In genomic region chr12:97097734-97098133, GRCh38 we compare ENCODE assay signal across 25 cellular contexts.
"Had no signal": no experiment of that assay in that cellular context is flagged by ENCODE, and none has a peak within 500 bp of the region (broad histone marks: within the 10 kb centered on the region; RNA-seq: fewer than 3 reads in every experiment).

No MANE protein-coding gene starts in this region.

- H3K27ac Mint-ChIP-seq: activated CD4-positive, alpha-beta memory T cell treated with anti-CD3 and anti-CD28 coated beads, Interleukin-2, amount 10 ng/mL, durations not matched to agents 7 days and 5 days; activated CD4-positive, alpha-beta T cell treated with anti-CD3 and anti-CD28 coated beads, Interleukin-2, amount 10 ng/mL, durations not matched to agents 7 days and 5 days; activated naive CD4-positive, alpha-beta T cell treated with anti-CD3 and anti-CD28 coated beads for 36 hours; activated naive CD8-positive, alpha-beta T cell; activated T-helper 17 cell treated with anti-CD3 and anti-CD28 coated beads, Interleukin-2, amount 50 U/mL, for 72 hours; T-helper 17 cell had no signal

- H3K27ac ChIP-seq: brain microvascular endothelial cell, cardiac muscle cell had no signal

- ATAC-seq: activated T-helper 17 cell treated with anti-CD3 and anti-CD28 coated beads, Interleukin-2, amount 50 U/mL, for 72 hours; PC-3; T-helper 17 cell had no signal

- H3K36me3 ChIP-seq: brain microvascular endothelial cell, cardiac muscle cell, MG63 had no signal

- H3K9me3 Mint-ChIP-seq: activated T-helper 17 cell treated with anti-CD3 and anti-CD28 coated beads, Interleukin-2, amount 50 U/mL, for 72 hours had no signal

- DNase-seq: activated CD4-positive, alpha-beta memory T cell treated with anti-CD3 and anti-CD28 coated beads, Interleukin-2, amount 10 ng/mL, durations not matched to agents 7 days and 5 days; activated CD4-positive, alpha-beta T cell treated with anti-CD3 and anti-CD28 coated beads, Interleukin-2, amount 10 ng/mL, durations not matched to agents 7 days and 5 days; activated CD4-positive, CD25-positive, alpha-beta regulatory T cell; activated gamma-delta T cell; activated naive CD4-positive, alpha-beta T cell treated with anti-CD3 and anti-CD28 coated beads for 36 hours; activated T-cell treated with anti-CD3 and anti-CD28 coated beads for 4 hours; activated T-cell treated with anti-CD3 and anti-CD28 coated beads, Interleukin-2, amount 50 U/mL, for 48 hours; amygdala; brain microvascular endothelial cell; MG63; NCI-H1105; NCI-H1436 treated with DMSO at 0.1 percent for 48 hours; NCI-H187 treated with DMSO at 0.1 percent for 48 hours; NCI-H2081 treated with DMSO at 0.1 percent for 48 hours; NCI-H446; NCI-H524; PC-3; SHP77 treated with DMSO at 0.1 percent for 48 hours; T-helper 17 cell; T1000 had no signal

- H3K4me3 Mint-ChIP-seq: activated CD4-positive, alpha-beta memory T cell treated with anti-CD3 and anti-CD28 coated beads, Interleukin-2, amount 10 ng/mL, durations not matched to agents 7 days and 5 days; activated CD4-positive, alpha-beta T cell treated with anti-CD3 and anti-CD28 coated beads, Interleukin-2, amount 10 ng/mL, durations not matched to agents 7 days and 5 days; activated naive CD4-positive, alpha-beta T cell treated with anti-CD3 and anti-CD28 coated beads for 36 hours; activated naive CD8-positive, alpha-beta T cell; activated T-helper 17 cell treated with anti-CD3 and anti-CD28 coated beads, Interleukin-2, amount 50 U/mL, for 72 hours; T-helper 17 cell had no signal

- H3K27me3 Mint-ChIP-seq: activated CD4-positive, alpha-beta memory T cell treated with anti-CD3 and anti-CD28 coated beads, Interleukin-2, amount 10 ng/mL, durations not matched to agents 7 days and 5 days; activated naive CD8-positive, alpha-beta T cell had no signal

- H3K4me1 Mint-ChIP-seq: activated CD4-positive, alpha-beta memory T cell treated with anti-CD3 and anti-CD28 coated beads, Interleukin-2, amount 10 ng/mL, durations not matched to agents 7 days and 5 days; activated CD4-positive, alpha-beta T cell treated with anti-CD3 and anti-CD28 coated beads, Interleukin-2, amount 10 ng/mL, durations not matched to agents 7 days and 5 days; activated T-helper 17 cell treated with anti-CD3 and anti-CD28 coated beads, Interleukin-2, amount 50 U/mL, for 72 hours; T-helper 17 cell had no signal

- H3K36me3 Mint-ChIP-seq: activated naive CD8-positive, alpha-beta T cell had no signal

- FAIRE-seq: RCC 7860, TTC549 had no signal

- H3K4me3 ChIP-seq: cardiac muscle cell, MG63 had no signal

- H3K9me3 ChIP-seq: MG63 had no signal

- H3K27me3 ChIP-seq: brain microvascular endothelial cell, cardiac muscle cell had no signal
